1 cellular context compared by ENCODE assay signal in genomic region chr12:110906088-110906487, GRCh38.
TF ChIP-seq lines count a peak whose summit lies in the region.

No MANE protein-coding gene starts in this region.

TF ChIP-seq in HEK293, 187 proteins besides CTCF, POLR2A, EP300 and RAD21 (continued from another document):
- TF ChIP-seq ZNF449 (tag by site-specific recombination; IDR thresholded peaks at IDR 0.05) (no peak), SP3 (tag by site-specific recombination; IDR thresholded peaks at IDR 0.05) (no peak), ZNF501 (tag by site-specific recombination; IDR thresholded peaks at IDR 0.05) (no peak), ZNF2 (tag by site-specific recombination; IDR thresholded peaks at IDR 0.05) (no peak), EGR2 (tag by site-specific recombination; IDR thresholded peaks at IDR 0.05; ENCODE audit: low read depth) (peak; percentile 34; the same call in 1 of the 2 replicates), ZFP41 (tag by site-specific recombination; IDR thresholded peaks at IDR 0.05; ENCODE audit: borderline replicate concordance) (no peak), ZNF26 (tag by site-specific recombination; IDR thresholded peaks at IDR 0.05) (no peak), ZNF112 (tag by site-specific recombination; IDR thresholded peaks at IDR 0.05) (no peak)
- TF ChIP-seq, protein P1, sequence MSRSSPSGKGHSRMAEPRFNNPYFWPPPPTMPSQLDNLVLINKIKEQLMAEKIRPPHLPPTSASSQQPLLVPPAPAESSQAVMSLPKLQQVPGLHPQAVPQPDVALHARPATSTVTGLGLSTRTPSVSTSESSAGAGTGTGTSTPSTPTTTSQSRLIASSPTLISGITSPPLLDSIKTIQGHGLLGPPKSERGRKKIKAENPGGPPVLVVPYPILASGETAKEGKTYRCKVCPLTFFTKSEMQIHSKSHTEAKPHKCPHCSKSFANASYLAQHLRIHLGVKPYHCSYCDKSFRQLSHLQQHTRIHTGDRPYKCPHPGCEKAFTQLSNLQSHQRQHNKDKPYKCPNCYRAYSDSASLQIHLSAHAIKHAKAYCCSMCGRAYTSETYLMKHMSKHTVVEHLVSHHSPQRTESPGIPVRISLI (tag by site-specific recombination; IDR thresholded peaks at IDR 0.05), result no peak
- TF ChIP-seq, protein P2, sequence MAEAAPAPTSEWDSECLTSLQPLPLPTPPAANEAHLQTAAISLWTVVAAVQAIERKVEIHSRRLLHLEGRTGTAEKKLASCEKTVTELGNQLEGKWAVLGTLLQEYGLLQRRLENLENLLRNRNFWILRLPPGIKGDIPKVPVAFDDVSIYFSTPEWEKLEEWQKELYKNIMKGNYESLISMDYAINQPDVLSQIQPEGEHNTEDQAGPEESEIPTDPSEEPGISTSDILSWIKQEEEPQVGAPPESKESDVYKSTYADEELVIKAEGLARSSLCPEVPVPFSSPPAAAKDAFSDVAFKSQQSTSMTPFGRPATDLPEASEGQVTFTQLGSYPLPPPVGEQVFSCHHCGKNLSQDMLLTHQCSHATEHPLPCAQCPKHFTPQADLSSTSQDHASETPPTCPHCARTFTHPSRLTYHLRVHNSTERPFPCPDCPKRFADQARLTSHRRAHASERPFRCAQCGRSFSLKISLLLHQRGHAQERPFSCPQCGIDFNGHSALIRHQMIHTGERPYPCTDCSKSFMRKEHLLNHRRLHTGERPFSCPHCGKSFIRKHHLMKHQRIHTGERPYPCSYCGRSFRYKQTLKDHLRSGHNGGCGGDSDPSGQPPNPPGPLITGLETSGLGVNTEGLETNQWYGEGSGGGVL (tag by site-specific recombination; IDR thresholded peaks at IDR 0.05), result peak; percentile 59
- TF ChIP-seq, protein P3, sequence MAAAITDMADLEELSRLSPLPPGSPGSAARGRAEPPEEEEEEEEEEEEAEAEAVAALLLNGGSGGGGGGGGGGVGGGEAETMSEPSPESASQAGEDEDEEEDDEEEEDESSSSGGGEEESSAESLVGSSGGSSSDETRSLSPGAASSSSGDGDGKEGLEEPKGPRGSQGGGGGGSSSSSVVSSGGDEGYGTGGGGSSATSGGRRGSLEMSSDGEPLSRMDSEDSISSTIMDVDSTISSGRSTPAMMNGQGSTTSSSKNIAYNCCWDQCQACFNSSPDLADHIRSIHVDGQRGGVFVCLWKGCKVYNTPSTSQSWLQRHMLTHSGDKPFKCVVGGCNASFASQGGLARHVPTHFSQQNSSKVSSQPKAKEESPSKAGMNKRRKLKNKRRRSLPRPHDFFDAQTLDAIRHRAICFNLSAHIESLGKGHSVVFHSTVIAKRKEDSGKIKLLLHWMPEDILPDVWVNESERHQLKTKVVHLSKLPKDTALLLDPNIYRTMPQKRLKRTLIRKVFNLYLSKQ (tag by site-specific recombination; IDR thresholded peaks at IDR 0.05; ENCODE audit: borderline replicate concordance), result no peak
